9 cellular contexts compared by ENCODE assay signal in genomic region chr12:48157889-48158370, GRCh38. TPM values are rescaled to one million over a fixed set of nuclear protein-coding genes. Genes with fewer than 3 reads are reported as not detected.
DNase-seq lines count a peak whose midpoint lies in the region; ATAC-seq and TF ChIP-seq lines count a peak whose summit lies in the region.
"Had no signal": no experiment of that assay in that cellular context is flagged by ENCODE, and none has a peak within 500 bp of the region (broad histone marks: within the 10 kb centered on the region; RNA-seq: fewer than 3 reads in every experiment).

No MANE protein-coding gene starts in this region.

- no peaks in the 10 kb centered on the region for H3K9me3 Mint-ChIP-seq in naive B cell

- no peaks in the 10 kb centered on the region; the same call in 1 of the 2 replicates for H3K36me3 ChIP-seq in BE2C
- no peaks in the 10 kb centered on the region for H3K36me3 ChIP-seq in body of pancreas (replicated peaks in 1 of 2; ENCODE audit: insufficient read depth in 1 of 2, low read depth in 2 of 2)

- no peaks in the 10 kb centered on the region for H3K4me1 ChIP-seq in BE2C
- H3K4me1 ChIP-seq in body of pancreas, result peaks cover 6% of the 10 kb centered on the region

- H3K36me3 Mint-ChIP-seq in naive B cell, result peaks cover 7% of the 10 kb centered on the region in 2 donors

- ATAC-seq in HG03354 (IDR thresholded peaks at IDR 0.05; ENCODE audit: poor library complexity, severe bottlenecking, unreplicated experiment), result peak; percentile 17
- no peak for ATAC-seq in body of pancreas
- no peak for ATAC-seq in naive B cell (ENCODE audit: low read depth in 2 of 2)
- no peak for ATAC-seq in GM19463 (IDR thresholded peaks at IDR 0.05; ENCODE audit: unreplicated experiment)
- no peak for ATAC-seq in HG02763 (IDR thresholded peaks at IDR 0.05; ENCODE audit: unreplicated experiment)

- peak overlapping the region; percentile 95 to 99 (median 98) for H3K4me3 Mint-ChIP-seq in naive B cell

- no peaks in the 10 kb centered on the region for H3K27me3 ChIP-seq in BE2C
- H3K27me3 ChIP-seq in body of pancreas, result no peaks in the 10 kb centered on the region

- peak overlapping the region; percentile 93 to 98 (median 97) for H3K27ac Mint-ChIP-seq in naive B cell

- WGBS in body of pancreas, 2 donors, result 62 to 64% methylated on average over 3 of the region's 3 CpGs

- no peak for TF ChIP-seq CTCF in BE2C (IDR thresholded peaks at IDR 0.05; ENCODE audit: low read depth, low read length)
- no peak for TF ChIP-seq CTCF in body of pancreas (IDR thresholded peaks at IDR 0.05)

- intact Hi-C loops in body of pancreas (cut with DNase I), result no loop called here

- no peak for DNase-seq in BE2C
- no peak for DNase-seq in body of pancreas
- no peak for DNase-seq in naive B cell
- DNase-seq in foreskin melanocyte, result no peak
- DNase-seq in putamen (ENCODE audit: low spot score), result no peak

- peaks cover 25 to 38% (median 35%) of the 10 kb centered on the region in 3 donors for H3K4me1 Mint-ChIP-seq in naive B cell

- H3K4me3 ChIP-seq in BE2C (ENCODE audit: low read depth, low read length), result peak overlapping the region; percentile 93
- H3K4me3 ChIP-seq in body of pancreas, result no peak overlapping the region

- peak overlapping the region; percentile 58 to 81 (median 75) for H3K27ac ChIP-seq in body of pancreas

- H3K27me3 Mint-ChIP-seq in naive B cell, result peaks cover 2 to 12% (median 8%) of the 10 kb centered on the region in 3 donors

- TF ChIP-seq POLR2A in body of pancreas (IDR thresholded peaks at IDR 0.05), result no peak

- H3K9me3 ChIP-seq in BE2C (no peaks in the 10 kb centered on the region), body of pancreas (no peaks in the 10 kb centered on the region)

RNA-seq across cellular contexts. Expression of gene ASB8, which starts 0.6 kb away (rescaled TPM):
- 43.2 TPM for polyA plus RNA-seq in BE2C (2012; ENCODE audit: insufficient read depth, insufficient read length, low read depth)
- 10 to 100 TPM; 27.2 to 33.0 TPM for total RNA-seq in body of pancreas
- 10 to 100 TPM; 62.1 to 89.5 (median 74.8) TPM for polyA plus RNA-seq in naive B cell (ENCODE audit: low read depth in 6 of 6)

RNA-seq across cellular contexts. Expression of gene CCDC184, which starts 25.5 kb away (rescaled TPM):
- 1.7 TPM for polyA plus RNA-seq in BE2C (2012; ENCODE audit: insufficient read depth, insufficient read length, low read depth)
- total RNA-seq in body of pancreas, result under 1 TPM in 1 of 2 donors, not detected in 1; 0.26 TPM
- polyA plus RNA-seq in naive B cell (ENCODE audit: low read depth in 6 of 6), result under 1 TPM in 3 of 6 donors, not detected in 3; 0.19 to 0.61 (median 0.31) TPM

RNA-seq across cellular contexts. Expression of gene PFKM, which starts 38.8 kb away (rescaled TPM):
- 109 TPM for polyA plus RNA-seq in BE2C (2012; ENCODE audit: insufficient read depth, insufficient read length, low read depth)
- 10 to 100 TPM; 14.3 to 16.8 TPM for total RNA-seq in body of pancreas
- 10 to 100 TPM in 1 of 6 donors, 1 to 10 TPM in 5; 5.3 to 12.2 (median 7.1) TPM for polyA plus RNA-seq in naive B cell (ENCODE audit: low read depth in 6 of 6)

RNA-seq across cellular contexts. Expression of gene OR10AD1, which starts 45.2 kb away (rescaled TPM):
- not detected for polyA plus RNA-seq in BE2C (2012; ENCODE audit: insufficient read depth, insufficient read length, low read depth)
- total RNA-seq in body of pancreas, result not detected
- not detected for polyA plus RNA-seq in naive B cell (ENCODE audit: low read depth in 6 of 6)
- total RNA-seq: pulmonary artery endothelial cell had no signal

RNA-seq across cellular contexts. Expression of gene SENP1, which starts 52.1 kb away (rescaled TPM):
- 7.1 TPM for polyA plus RNA-seq in BE2C (2012; ENCODE audit: insufficient read depth, insufficient read length, low read depth)
- 10 to 100 TPM; 11.4 to 15.8 TPM for total RNA-seq in body of pancreas
- polyA plus RNA-seq in naive B cell (ENCODE audit: low read depth in 6 of 6), result 10 to 100 TPM in 5 of 6 donors, 1 to 10 TPM in 1; 3.6 to 18.6 (median 15.6) TPM
